Comparison of ENCODE assay signal across 8 cellular contexts in the genomic region with DNA sequence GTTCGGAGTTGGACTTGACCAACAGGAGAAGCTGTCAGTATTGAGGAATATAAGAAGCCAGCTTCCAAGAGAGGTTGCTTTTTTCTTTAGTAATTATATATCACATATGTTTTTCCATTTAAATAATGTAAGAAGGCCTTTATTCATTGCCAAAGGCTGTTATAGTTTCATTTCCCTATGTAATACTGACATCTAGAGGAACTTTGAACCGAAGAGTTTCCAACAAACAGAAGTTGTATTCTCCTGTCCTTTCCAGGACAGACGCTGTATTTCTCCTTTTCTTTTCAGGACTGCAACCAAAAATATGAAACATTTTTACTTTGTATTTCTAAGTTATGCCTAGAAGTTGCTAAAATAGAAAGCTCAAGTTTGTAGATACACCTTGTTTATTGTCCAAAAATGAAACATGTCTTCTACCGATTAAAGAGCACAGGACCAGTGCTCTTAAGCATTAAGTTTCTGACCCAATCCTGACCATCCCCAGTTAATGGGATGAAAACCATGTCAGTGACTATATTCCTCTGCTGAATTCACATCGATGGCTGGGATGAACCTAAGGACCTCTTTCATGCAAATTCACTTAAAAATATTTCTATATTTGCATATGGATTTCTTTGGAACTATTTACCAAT. TPM values are rescaled to one million over a fixed set of nuclear protein-coding genes. Genes with fewer than 3 reads are reported as not detected.
A peak's percentile ranks its signal among the peaks of the same experiment; 100 is the strongest.
DNase-seq lines count a peak whose midpoint lies in the region; ATAC-seq and TF ChIP-seq lines count a peak whose summit lies in the region.

No MANE protein-coding gene starts in this region.

- no TSS peak for BruUV-seq in Panc1 (replicated peaks; lab: Mats Ljungman, UMichigan)

- POLR2A ChIA-PET in Panc1 (lab: Charles Lee) = no interaction called here

- no peaks in the 10 kb centered on the region for H3K36me3 ChIP-seq in Panc1 (ENCODE audit: control insufficient read depth, insufficient read depth, low read length)
- no peaks in the 10 kb centered on the region for H3K36me3 ChIP-seq in transverse colon

- no peak overlapping the region for H3K4me3 ChIP-seq in Panc1 (ENCODE audit: low read depth in 2 of 2, low read length in 2 of 2)
- no peak overlapping the region for H3K4me3 ChIP-seq in transverse colon

- intact Hi-C loops in Right ventricle myocardium superior (cut with DNase I) (no loop called here), cardiac septum (cut with DNase I) (loop anchor here (5.0 kb wide), 1 partner anchor 1098 kb away; no protein-coding TSS in a partner anchor), Panc1 (cut with micrococcal nuclease; ENCODE audit: unreplicated experiment) (loop anchor here (5.0 kb wide), 1 partner anchor 1098 kb away; no protein-coding TSS in a partner anchor), transverse colon (cut with DNase I; ENCODE audit: low total_unique reads) (no loop called here)

- 27 to 47% methylated on average over 4 to 5 of the region's 5 CpGs for WGBS in transverse colon (ENCODE audit: low coverage in 1 of 2), 2 donors

- in situ Hi-C loops in Panc1 (cut with HindIII; ENCODE audit: low pct_unique_long_range_greater_than_20kb, low sequenced_read_pairs) = no loop called here
- in situ Hi-C loops in transverse colon (cut with MboI; ENCODE audit: low pct_ligation_motif_present in 1 of 4, low pct_unique_long_range_greater_than_20kb in 1 of 4, low sequenced_read_pairs in 3 of 4) = no loop called here

- H3K9me3 ChIP-seq in Panc1 (ENCODE audit: control insufficient read depth, insufficient read depth, low read depth, low read length) (no peaks in the 10 kb centered on the region), transverse colon (no peaks in the 10 kb centered on the region)

- ATAC-seq in Right ventricle myocardium superior (ENCODE audit: poor library complexity) = peak; percentile 63
- peak; percentile 82 for ATAC-seq in Panc1
- ATAC-seq in GM18520 (IDR thresholded peaks at IDR 0.05; ENCODE audit: unreplicated experiment) = no peak

- no peak overlapping the region for H3K27ac ChIP-seq in Panc1 (ENCODE audit: low read length)
- no peak overlapping the region for H3K27ac ChIP-seq in transverse colon

- no peak for DNase-seq in Right ventricle myocardium superior
- no peak for DNase-seq in cardiac septum (ENCODE audit: low spot score)
- peak; percentile 22 for DNase-seq in Panc1 (ENCODE audit: low read depth, low spot score)
- peak; percentile 79 for DNase-seq in fibroblast of peridontal ligament (ENCODE audit: extremely low read depth)
- DNase-seq in transverse colon = no peak
- no peak for DNase-seq in T1000 (lab: John Stamatoyannopoulos, UW)
- no peak for DNase-seq in NCI-H187 (lab: John Stamatoyannopoulos, UW)

- TF ChIP-seq POLR2A in transverse colon (IDR thresholded peaks at IDR 0.05) = no peak

- H3K4me1 ChIP-seq in Panc1 (ENCODE audit: control insufficient read depth, insufficient read depth, low read length) (no peaks in the 10 kb centered on the region), transverse colon (no peaks in the 10 kb centered on the region)

- H3K27me3 ChIP-seq in Panc1 (ENCODE audit: control insufficient read depth, insufficient read depth, low read length) (no peaks in the 10 kb centered on the region; the same call in 1 of the 2 replicates), transverse colon (no peaks in the 10 kb centered on the region)

- TF ChIP-seq CTCF in Panc1 (IDR thresholded peaks at IDR 0.05) = peak; percentile 52; the same call in 1 of the 2 replicates
- TF ChIP-seq CTCF in transverse colon (IDR thresholded peaks at IDR 0.05) = peak in 4 of 5 experiments; percentile 12 to 32 (median 24)

- CTCF ChIA-PET in Panc1 (lab: Charles Lee) = no interaction called here

- no peak for TF ChIP-seq EP300 in transverse colon (IDR thresholded peaks at IDR 0.05; ENCODE audit: low read depth)

RNA-seq across cellular contexts. Expression of gene MYLK4, which starts 55.1 kb away (rescaled TPM):
- total RNA-seq in Right ventricle myocardium superior (1.4 TPM), cardiac septum (0.51 TPM), Panc1 (2021; ENCODE audit: unreplicated experiment) (0.85 TPM), transverse colon (under 1 TPM; 0.41 to 0.79 (median 0.67) TPM)
- 0.30 TPM for polyA plus RNA-seq in Panc1 (2012; ENCODE audit: insufficient read length)

Comparison
In these comparisons a context has a peak if more than half of its experiments do, and no peak if none do; other contexts are left out.
1. intact Hi-C loops: an anchor here in cardiac septum (5.0 kb wide) and Panc1 (5.0 kb wide); none called in Right ventricle myocardium superior and transverse colon.
2. DNase-seq: peak in Panc1 (single experiment) and fibroblast of peridontal ligament (single experiment); none in Right ventricle myocardium superior (single experiment), cardiac septum (single experiment), transverse colon (single experiment), T1000 (single experiment) and NCI-H187 (0 of 2).